ENCODE assay signal across 24 cellular contexts in the genomic region with DNA sequence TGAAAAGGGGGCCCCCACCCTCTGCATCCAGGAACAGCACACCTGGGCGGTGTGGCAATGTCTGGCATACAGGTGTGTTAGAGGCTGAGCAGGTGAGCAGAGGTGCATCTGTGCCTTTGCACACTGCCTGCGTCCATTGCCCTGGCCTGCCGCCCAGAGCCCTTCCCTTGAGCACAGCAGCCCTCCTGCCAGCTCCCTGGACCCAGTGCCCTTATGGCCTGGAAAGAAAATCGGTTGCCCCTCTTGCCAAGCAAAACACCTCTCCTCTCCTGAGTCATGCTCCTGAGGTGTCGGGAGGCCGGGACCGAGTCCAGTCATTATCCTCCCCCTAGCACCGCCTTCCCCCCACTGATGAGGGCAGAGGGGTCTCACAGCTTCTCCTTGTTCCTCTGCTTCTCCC.
A peak's percentile ranks its signal among the peaks of the same experiment; 100 is the strongest.
DNase-seq lines count a peak whose midpoint lies in the region; ATAC-seq, FAIRE-seq and TF ChIP-seq lines count a peak whose summit lies in the region.
"Had no signal": no experiment of that assay in that cellular context is flagged by ENCODE, and none has a peak within 500 bp of the region (broad histone marks: within the 10 kb centered on the region; RNA-seq: fewer than 3 reads in every experiment).

No MANE protein-coding gene starts in this region.

- H3K27ac ChIP-seq in right atrium auricular region (no peak overlapping the region), left ventricle myocardium inferior (replicated peaks) (no peak overlapping the region), kidney (ENCODE audit: low read depth in 2 of 2, low read length in 2 of 2) (no peak overlapping the region)
- H3K27ac ChIP-seq in CD8-positive, alpha-beta memory T cell (ENCODE audit: low read depth, low read length): no peak overlapping the region
- H3K27ac ChIP-seq: A549, KMS-11, SJSA1 had no signal

- peaks cover 2 to 5% of the 10 kb centered on the region in 2 donors for H3K27me3 Mint-ChIP-seq in CD8-positive, alpha-beta memory T cell

- no peak for TF ChIP-seq CTCF in right atrium auricular region (IDR thresholded peaks at IDR 0.05)
- TF ChIP-seq CTCF in left ventricle myocardium inferior (IDR thresholded peaks at IDR 0.05; ENCODE audit: borderline replicate concordance): no peak
- TF ChIP-seq CTCF in kidney (IDR thresholded peaks at IDR 0.05; ENCODE audit: borderline replicate concordance, extremely low read depth, insufficient read depth): no peak

- intact Hi-C loops in left ventricle myocardium inferior (cut with micrococcal nuclease) (no loop called here), kidney (cut with DNase I) (no loop called here)

- peak; percentile 5 for ATAC-seq in stimulated activated effector memory CD8-positive, alpha-beta T cell treated with anti-CD3 and anti-CD28 coated beads, Interleukin-12 subunit alpha, Interleukin-12 subunit beta, amount 100 ng/mL, for 72 hours
- ATAC-seq: A549, GM23338, HCT116, Right ventricle myocardium inferior had no signal

- no peak overlapping the region for H3K27ac Mint-ChIP-seq in stimulated activated effector memory CD8-positive, alpha-beta T cell treated with anti-CD3 and anti-CD28 coated beads, Interleukin-12 subunit alpha, Interleukin-12 subunit beta, amount 100 ng/mL, for 72 hours
- H3K27ac Mint-ChIP-seq in CD8-positive, alpha-beta memory T cell: no peak overlapping the region
- H3K27ac Mint-ChIP-seq: CD4-positive, CD25-positive, alpha-beta regulatory T cell; GM23338 had no signal

- POLR2A ChIA-PET in CD8-positive, alpha-beta memory T cell (lab: Charles Lee): no interaction called here

- no peak overlapping the region for H3K9ac ChIP-seq in kidney (ENCODE audit: low read length in 2 of 2)
- H3K9ac ChIP-seq: KMS-11 had no signal

- H3K4me1 ChIP-seq in right atrium auricular region: peaks cover 0 to 8% of the 10 kb centered on the region in 2 donors
- peaks cover 13% of the 10 kb centered on the region for H3K4me1 ChIP-seq in left ventricle myocardium inferior
- H3K4me1 ChIP-seq in kidney (ENCODE audit: control insufficient read depth in 1 of 2, insufficient read depth in 1 of 2, low read depth in 1 of 2, low read length in 2 of 2): no peaks in the 10 kb centered on the region
- H3K4me1 ChIP-seq in CD8-positive, alpha-beta memory T cell (ENCODE audit: insufficient read depth, low read length): no peaks in the 10 kb centered on the region
- H3K4me1 ChIP-seq: A549, SJSA1 had no signal

- CTCF ChIA-PET in CD8-positive, alpha-beta memory T cell (lab: Charles Lee): no interaction called here

- in situ Hi-C loops in G401 (cut with HindIII; ENCODE audit: low sequenced_read_pairs): no loop called here

- no peak overlapping the region for H3K4me3 Mint-ChIP-seq in stimulated activated effector memory CD8-positive, alpha-beta T cell treated with anti-CD3 and anti-CD28 coated beads, Interleukin-12 subunit alpha, Interleukin-12 subunit beta, amount 100 ng/mL, for 72 hours
- peak overlapping the region in 1 of 7 donors; percentile 65 for H3K4me3 Mint-ChIP-seq in CD8-positive, alpha-beta memory T cell
- H3K4me3 Mint-ChIP-seq: CD4-positive, CD25-positive, alpha-beta regulatory T cell; GM23338 had no signal

- H3K36me3 ChIP-seq in right atrium auricular region (no peaks in the 10 kb centered on the region), left ventricle myocardium inferior (no peaks in the 10 kb centered on the region), kidney (ENCODE audit: control insufficient read depth in 1 of 2, insufficient read depth in 2 of 2, low read length in 2 of 2) (no peaks in the 10 kb centered on the region)
- no peaks in the 10 kb centered on the region for H3K36me3 ChIP-seq in CD8-positive, alpha-beta memory T cell (ENCODE audit: insufficient read depth, low read length)
- H3K36me3 ChIP-seq: SJSA1 had no signal

- no peaks in the 10 kb centered on the region for H3K4me1 Mint-ChIP-seq in stimulated activated effector memory CD8-positive, alpha-beta T cell treated with anti-CD3 and anti-CD28 coated beads, Interleukin-12 subunit alpha, Interleukin-12 subunit beta, amount 100 ng/mL, for 72 hours
- no peaks in the 10 kb centered on the region for H3K4me1 Mint-ChIP-seq in CD8-positive, alpha-beta memory T cell
- H3K4me1 Mint-ChIP-seq: CD4-positive, CD25-positive, alpha-beta regulatory T cell had no signal

- no peaks in the 10 kb centered on the region for H3K9me3 Mint-ChIP-seq in stimulated activated effector memory CD8-positive, alpha-beta T cell treated with anti-CD3 and anti-CD28 coated beads, Interleukin-12 subunit alpha, Interleukin-12 subunit beta, amount 100 ng/mL, for 72 hours
- peaks cover 0 to 16% (median 0%) of the 10 kb centered on the region in 5 donors for H3K9me3 Mint-ChIP-seq in CD8-positive, alpha-beta memory T cell
- H3K9me3 Mint-ChIP-seq: GM23338 had no signal

- peak; percentile 28 for DNase-seq in right atrium auricular region (ENCODE audit: low spot score)
- DNase-seq in left ventricle myocardium inferior: no peak
- peak; percentile 70 for DNase-seq in kidney
- no peak for DNase-seq in stimulated activated effector memory CD8-positive, alpha-beta T cell treated with anti-CD3 and anti-CD28 coated beads, Interleukin-12 subunit alpha, Interleukin-12 subunit beta, amount 100 ng/mL, for 72 hours (ENCODE audit: low spot score in 2 of 2)
- DNase-seq in HPDE6-E6E7 (ENCODE audit: extremely low spot score): no peak
- no peak for DNase-seq in CD8-positive, alpha-beta memory T cell
- DNase-seq in G401 (ENCODE audit: low spot score): no peak
- DNase-seq: CD4-positive, CD25-positive, alpha-beta regulatory T cell; COR-L47; DMS 273 treated with DMSO at 0.1 percent for 48 hours; DMS79 treated with DMSO at 0.1 percent for 48 hours; IMR-90; MV-4-11; NCI-H1417; NCI-H1694 treated with DMSO at 0.1 percent for 48 hours; NCI-H345; NCI-H524 treated with DMSO at 0.1 percent for 48 hours had no signal

- no peak for FAIRE-seq in kidney (lab: Jason Lieb, UNC)
- FAIRE-seq: A549, GM12892 had no signal

- no peaks in the 10 kb centered on the region for H3K36me3 Mint-ChIP-seq in stimulated activated effector memory CD8-positive, alpha-beta T cell treated with anti-CD3 and anti-CD28 coated beads, Interleukin-12 subunit alpha, Interleukin-12 subunit beta, amount 100 ng/mL, for 72 hours
- no peaks in the 10 kb centered on the region for H3K36me3 Mint-ChIP-seq in CD8-positive, alpha-beta memory T cell
- H3K36me3 Mint-ChIP-seq: CD4-positive, CD25-positive, alpha-beta regulatory T cell had no signal

- no peaks in the 10 kb centered on the region for H3K27me3 ChIP-seq in right atrium auricular region
- H3K27me3 ChIP-seq in left ventricle myocardium inferior (ENCODE audit: low read depth): peaks cover 8% of the 10 kb centered on the region
- no peaks in the 10 kb centered on the region for H3K27me3 ChIP-seq in CD8-positive, alpha-beta memory T cell (ENCODE audit: insufficient read depth, low read length, poor library complexity, severe bottlenecking)
- H3K27me3 ChIP-seq: SJSA1 had no signal

- H3K9me3 ChIP-seq in right atrium auricular region (no peaks in the 10 kb centered on the region), left ventricle myocardium inferior (replicated peaks) (peaks cover 7% of the 10 kb centered on the region), kidney (ENCODE audit: control insufficient read depth in 1 of 2, low read length in 2 of 2) (no peaks in the 10 kb centered on the region)
- no peaks in the 10 kb centered on the region for H3K9me3 ChIP-seq in CD8-positive, alpha-beta memory T cell (ENCODE audit: low read length)
- H3K9me3 ChIP-seq: A549 had no signal

- H3K4me3 ChIP-seq in right atrium auricular region: no peak overlapping the region
- H3K4me3 ChIP-seq in left ventricle myocardium inferior: no peak overlapping the region
- no peak overlapping the region for H3K4me3 ChIP-seq in kidney (ENCODE audit: low read length in 2 of 2)
- H3K4me3 ChIP-seq in CD8-positive, alpha-beta memory T cell (ENCODE audit: low read length): no peak overlapping the region
- H3K4me3 ChIP-seq: A549, GM23338, SJSA1 had no signal

Comparison
In these comparisons a context has a peak if more than half of its experiments do, and no peak if none do; other contexts are left out.
1. DNase-seq: peak in right atrium auricular region (single experiment) and kidney (single experiment); none in left ventricle myocardium inferior (single experiment), stimulated activated effector memory CD8-positive, alpha-beta T cell treated with anti-CD3 and anti-CD28 coated beads, Interleukin-12 subunit alpha, Interleukin-12 subunit beta, amount 100 ng/mL, for 72 hours (0 of 2), HPDE6-E6E7 (single experiment), CD8-positive, alpha-beta memory T cell (0 of 5) and G401 (single experiment).